ENCODE assay signal across 19 cellular contexts in genomic region chr4:142440093-142440492, GRCh38.
DNase-seq lines count a peak whose midpoint lies in the region; ATAC-seq, FAIRE-seq and TF ChIP-seq lines count a peak whose summit lies in the region.
"Had no signal": no experiment of that assay in that cellular context is flagged by ENCODE, and none has a peak within 500 bp of the region (broad histone marks: within the 10 kb centered on the region; RNA-seq: fewer than 3 reads in every experiment).

No MANE protein-coding gene starts in this region.

- H2AFZ ChIP-seq in astrocyte (ENCODE audit: low read depth, low read length): no peak overlapping the region

- FAIRE-seq in astrocyte (lab: Jason Lieb, UNC) (no peak), GM12892 (lab: Jason Lieb, UNC) (no peak)
- FAIRE-seq: G401.6, GM18507, H54 had no signal

- H3K4me3 ChIP-seq in astrocyte (ENCODE audit: insufficient read depth, low read depth, low read length): no peak overlapping the region
- H3K4me3 ChIP-seq: Peyer's patch, SJCRH30 had no signal

- no peak for ATAC-seq in foreskin keratinocyte

- no peaks in the 10 kb centered on the region for H3K79me2 ChIP-seq in astrocyte (ENCODE audit: insufficient read depth, low read length)

- no peak for TF ChIP-seq POLR2A in GM12892 (IDR thresholded peaks at IDR 0.05; ENCODE audit: low read depth, low read length)

- H3K27ac Mint-ChIP-seq in Calu3 (ENCODE audit: unreplicated experiment): peak overlapping the region; percentile 100
- no peak overlapping the region for H3K27ac Mint-ChIP-seq in astrocyte (ENCODE audit: unreplicated experiment)
- no peak overlapping the region for H3K27ac Mint-ChIP-seq in activated naive CD4-positive, alpha-beta T cell treated with anti-CD3 and anti-CD28 coated beads for 36 hours

- H3K36me3 Mint-ChIP-seq in Calu3 (ENCODE audit: insufficient read depth, unreplicated experiment): peaks cover 33% of the 10 kb centered on the region
- H3K36me3 Mint-ChIP-seq in astrocyte (ENCODE audit: low read depth, unreplicated experiment): no peaks in the 10 kb centered on the region
- peaks cover 8% of the 10 kb centered on the region for H3K36me3 Mint-ChIP-seq in activated naive CD4-positive, alpha-beta T cell treated with anti-CD3 and anti-CD28 coated beads for 36 hours (ENCODE audit: low read depth)

- no peaks in the 10 kb centered on the region for H3K9me3 ChIP-seq in astrocyte (ENCODE audit: insufficient read depth, low read depth, low read length)
- H3K9me3 ChIP-seq: Peyer's patch, SJCRH30 had no signal

- peak overlapping the region; percentile 53 for H3K4me3 Mint-ChIP-seq in Calu3 (ENCODE audit: low read depth, unreplicated experiment)
- H3K4me3 Mint-ChIP-seq in astrocyte (ENCODE audit: unreplicated experiment): no peak overlapping the region
- no peak overlapping the region for H3K4me3 Mint-ChIP-seq in activated naive CD4-positive, alpha-beta T cell treated with anti-CD3 and anti-CD28 coated beads for 36 hours
- H3K4me3 Mint-ChIP-seq: CD4-positive, CD25-positive, alpha-beta regulatory T cell had no signal

- H3K9me3 Mint-ChIP-seq in Calu3 (ENCODE audit: low read depth, unreplicated experiment): peaks cover 7% of the 10 kb centered on the region
- H3K9me3 Mint-ChIP-seq in astrocyte (ENCODE audit: unreplicated experiment): peaks cover 4% of the 10 kb centered on the region
- peaks cover 13% of the 10 kb centered on the region for H3K9me3 Mint-ChIP-seq in activated naive CD4-positive, alpha-beta T cell treated with anti-CD3 and anti-CD28 coated beads for 36 hours

- H3K27ac ChIP-seq in astrocyte (ENCODE audit: low read depth, low read length) (no peak overlapping the region), foreskin keratinocyte (no peak overlapping the region)
- H3K27ac ChIP-seq: Peyer's patch, SJCRH30 had no signal

- no TSS peak for BruUV-seq in Calu3 (replicated peaks; lab: Mats Ljungman, UMichigan)

- TF ChIP-seq CTCF in Calu3 (IDR thresholded peaks at IDR 0.05; ENCODE audit: unreplicated experiment) (no peak), astrocyte (IDR thresholded peaks at IDR 0.05; ENCODE audit: insufficient read depth, low read depth, low read length) (no peak), foreskin keratinocyte (conservative IDR thresholded peaks at IDR 0.05) (no peak)

- peak; percentile 40 for DNase-seq in Calu3
- DNase-seq in HT1080 (ENCODE audit: low read depth): peak; percentile 42
- peak; percentile 16 for DNase-seq in astrocyte (ENCODE audit: low read depth)
- peak; percentile 44 for DNase-seq in kidney tubule cell (ENCODE audit: low spot score)
- no peak for DNase-seq in dedifferentiated amniotic fluid mesenchymal stem cell (ENCODE audit: extremely low spot score)
- DNase-seq in GM12892 (ENCODE audit: insufficient read length): no peak
- no peak for DNase-seq in foreskin keratinocyte
- no peak for DNase-seq in activated naive CD4-positive, alpha-beta T cell treated with anti-CD3 and anti-CD28 coated beads for 36 hours
- DNase-seq: CD4-positive, CD25-positive, alpha-beta regulatory T cell; DMS79 treated with DMSO at 0.1 percent for 48 hours; KG1; NCI-H1105; NCI-H2029 treated with DMSO at 0.1 percent for 48 hours; NCI-H526; Peyer's patch; SJCRH30 had no signal

- H3K27me3 ChIP-seq in astrocyte (ENCODE audit: insufficient read depth, low read length) (no peaks in the 10 kb centered on the region), foreskin keratinocyte (no peaks in the 10 kb centered on the region)
- H3K27me3 ChIP-seq: Peyer's patch, SJCRH30 had no signal

- intact Hi-C loops in Calu3 (cut with micrococcal nuclease; ENCODE audit: unreplicated experiment): loop anchor here (2.0 kb wide), 1 partner anchor 31 kb away; no protein-coding TSS in a partner anchor
- intact Hi-C loops in activated naive CD4-positive, alpha-beta T cell treated with anti-CD3 and anti-CD28 coated beads for 36 hours (cut with micrococcal nuclease): no loop called here

- CTCF ChIA-PET in Calu3 (lab: Charles Lee): interaction anchor here (0.6 kb wide), 1 partner anchor 35 kb away, joined by 3 read pairs; no protein-coding TSS in a partner anchor
- CTCF ChIA-PET in activated naive CD4-positive, alpha-beta T cell treated with anti-CD3 and anti-CD28 coated beads for 36 hours (lab: Charles Lee): interaction anchor here (1.3 kb wide), 1 partner anchor 203 kb away, joined by 4 read pairs; no protein-coding TSS in a partner anchor

- no peaks in the 10 kb centered on the region for H3K36me3 ChIP-seq in astrocyte (ENCODE audit: insufficient read depth, low read length)
- H3K36me3 ChIP-seq: Peyer's patch, SJCRH30 had no signal

- H4K20me1 ChIP-seq in astrocyte (ENCODE audit: insufficient read depth, low read length): no peaks in the 10 kb centered on the region

- H3K4me2 ChIP-seq in astrocyte (ENCODE audit: low read length): no peak overlapping the region

- H3K4me1 ChIP-seq in astrocyte (ENCODE audit: insufficient read depth, low read length) (no peaks in the 10 kb centered on the region), foreskin keratinocyte (peaks cover 8% of the 10 kb centered on the region)
- H3K4me1 ChIP-seq: Peyer's patch had no signal

- H3K4me1 Mint-ChIP-seq in Calu3 (ENCODE audit: low read depth, unreplicated experiment): peaks cover 76% of the 10 kb centered on the region
- H3K4me1 Mint-ChIP-seq in astrocyte (ENCODE audit: low read depth, unreplicated experiment): peaks cover 7% of the 10 kb centered on the region
- peaks cover 26% of the 10 kb centered on the region for H3K4me1 Mint-ChIP-seq in activated naive CD4-positive, alpha-beta T cell treated with anti-CD3 and anti-CD28 coated beads for 36 hours (ENCODE audit: low read depth)

- no peaks in the 10 kb centered on the region for H3K27me3 Mint-ChIP-seq in Calu3 (ENCODE audit: unreplicated experiment)
- H3K27me3 Mint-ChIP-seq in astrocyte (ENCODE audit: low read depth, unreplicated experiment): no peaks in the 10 kb centered on the region
- H3K27me3 Mint-ChIP-seq in activated naive CD4-positive, alpha-beta T cell treated with anti-CD3 and anti-CD28 coated beads for 36 hours (ENCODE audit: low read depth): no peaks in the 10 kb centered on the region
- H3K27me3 Mint-ChIP-seq: CD4-positive, CD25-positive, alpha-beta regulatory T cell had no signal

- H3K9ac ChIP-seq in astrocyte (ENCODE audit: low read length): no peak overlapping the region

Comparison
In these comparisons a context has a peak if more than half of its experiments do, and no peak if none do; other contexts are left out.
1. DNase-seq: peak in Calu3 (single experiment), HT1080 (single experiment), astrocyte (single experiment) and kidney tubule cell (single experiment); none in dedifferentiated amniotic fluid mesenchymal stem cell (single experiment), GM12892 (single experiment), foreskin keratinocyte (0 of 2) and activated naive CD4-positive, alpha-beta T cell treated with anti-CD3 and anti-CD28 coated beads for 36 hours (single experiment).